In genomic region chr15:38671675-38672141, GRCh38 we compare ENCODE assay signal across 8 cellular contexts.
DNase-seq lines count a peak whose midpoint lies in the region; ATAC-seq, FAIRE-seq and TF ChIP-seq lines count a peak whose summit lies in the region.

No MANE protein-coding gene starts in this region.

- intact Hi-C loops in mucosa of descending colon (cut with DNase I, micrococcal nuclease) = no loop called here
- intact Hi-C loops in adrenal gland (cut with DNase I) = loop anchor here in 1 of 2 donors (10.0 kb wide), 1 partner anchor 107 kb away; the partner anchor contains the start of gene RASGRP1

- no peak overlapping the region for H3K4me3 ChIP-seq in Peyer's patch
- H3K4me3 ChIP-seq in mucosa of descending colon = no peak overlapping the region
- H3K4me3 ChIP-seq in adrenal gland = no peak overlapping the region

- peaks cover 0 to 5% (median 2%) of the 10 kb centered on the region in 4 donors for H3K4me1 ChIP-seq in Peyer's patch
- H3K4me1 ChIP-seq in mucosa of descending colon (ENCODE audit: low read depth) = no peaks in the 10 kb centered on the region
- no peaks in the 10 kb centered on the region for H3K4me1 ChIP-seq in adrenal gland (replicated peaks in 1 of 2)

- DNase-seq in HCEC 1CT (peak; percentile 7), Peyer's patch (peak in 2 of 3 donors; percentile 42 to 55), mucosa of descending colon (no peak), 8988T (no peak), adrenal gland (no peak), caudate nucleus (lab: John Stamatoyannopoulos, UW) (no peak), RCC 7860 (ENCODE audit: low spot score) (no peak)

- no peak for TF ChIP-seq POLR2A in Peyer's patch (IDR thresholded peaks at IDR 0.05)
- TF ChIP-seq POLR2A in adrenal gland (IDR thresholded peaks at IDR 0.05) = no peak

- no peaks in the 10 kb centered on the region for H3K27me3 ChIP-seq in Peyer's patch
- H3K27me3 ChIP-seq in adrenal gland = no peaks in the 10 kb centered on the region

- H3K27ac ChIP-seq in Peyer's patch (peak overlapping the region; percentile 35 to 76 (median 64)), adrenal gland (no peak overlapping the region), caudate nucleus (ENCODE audit: low read depth, low read length) (no peak overlapping the region)

- no peaks in the 10 kb centered on the region for H3K36me3 ChIP-seq in Peyer's patch
- no peaks in the 10 kb centered on the region for H3K36me3 ChIP-seq in mucosa of descending colon (ENCODE audit: low read depth)
- H3K36me3 ChIP-seq in adrenal gland (replicated peaks in 1 of 2) = no peaks in the 10 kb centered on the region

- no peaks in the 10 kb centered on the region for H3K9me3 ChIP-seq in Peyer's patch
- no peaks in the 10 kb centered on the region for H3K9me3 ChIP-seq in mucosa of descending colon
- no peaks in the 10 kb centered on the region for H3K9me3 ChIP-seq in adrenal gland (replicated peaks in 1 of 3)

- ATAC-seq in GM18508 (IDR thresholded peaks at IDR 0.05; ENCODE audit: insufficient read depth, unreplicated experiment) (peak; percentile 53), mucosa of descending colon (peak; percentile 65)

- WGBS in adrenal gland, 4 donors = 73 to 84% (median 79%) methylated on average over 5 of the region's 5 CpGs

- FAIRE-seq in RCC 7860 (lab: Jason Lieb, UNC) = no peak

- TF ChIP-seq CTCF in Peyer's patch (IDR thresholded peaks at IDR 0.05) (no peak), mucosa of descending colon (IDR thresholded peaks at IDR 0.05) (no peak), adrenal gland (IDR thresholded peaks at IDR 0.05) (no peak)

Comparison
In these comparisons a context has a peak if more than half of its experiments do, and no peak if none do; other contexts are left out.
1. DNase-seq: peak in HCEC 1CT (single experiment) and Peyer's patch (2 of 3); none in mucosa of descending colon (0 of 3), 8988T (single experiment), adrenal gland (0 of 7), caudate nucleus (0 of 61) and RCC 7860 (single experiment).
2. H3K27ac ChIP-seq: peak in Peyer's patch (4 of 4); none in adrenal gland (0 of 5) and caudate nucleus (single experiment).